ENCODE assay signal across 8 cellular contexts in genomic region chr1:172532700-172533510, GRCh38. TPM values are rescaled to one million over a fixed set of nuclear protein-coding genes. Genes with fewer than 3 reads are reported as not detected.
DNase-seq lines count a peak whose midpoint lies in the region; ATAC-seq and TF ChIP-seq lines count a peak whose summit lies in the region.

SUCO (plus strand) TSS chr1:172533150; CDS start chr1:172533436, 286 bp downstream.

- peak within 1 kb of the TSS; percentile 90 for H2AFZ ChIP-seq in ACC112 (ENCODE audit: low read length, unreplicated experiment)

- H3K79me2 ChIP-seq in ACC112 (ENCODE audit: control insufficient read depth, insufficient read depth, low read length, unreplicated experiment) = peaks cover 46% of the 10 kb centered on the region

- H3K4me1 ChIP-seq in ACC112 (ENCODE audit: control insufficient read depth, insufficient read depth, low read length, unreplicated experiment) = peaks cover 42% of the 10 kb centered on the region
- peaks cover 0 to 3% of the 10 kb centered on the region in 2 donors for H3K4me1 ChIP-seq in breast epithelium

- H3K27ac ChIP-seq in ACC112 (ENCODE audit: low read depth, low read length) (peak within 1 kb of the TSS; percentile 83), VCaP (peak within 1 kb of the TSS; percentile 92), breast epithelium (peak within 1 kb of the TSS; percentile 99), skin epidermis (peak within 1 kb of the TSS; percentile 90 to 99 (median 96))

- peak; percentile 76 for ATAC-seq in GM18870 (IDR thresholded peaks at IDR 0.05; ENCODE audit: unreplicated experiment)
- peak; percentile 87 for ATAC-seq in HG03135 (IDR thresholded peaks at IDR 0.05; ENCODE audit: unreplicated experiment)

- H3K9me3 ChIP-seq in breast epithelium (no peaks in the 10 kb centered on the region), iPS-18c (ENCODE audit: control insufficient read depth, insufficient read depth, low read length) (no peaks in the 10 kb centered on the region)

- TF ChIP-seq POLR2A in breast epithelium (IDR thresholded peaks at IDR 0.05) = peak; percentile 88

- TF ChIP-seq CTCF in VCaP (conservative IDR thresholded peaks at IDR 0.05) (no peak; the same call in 1 of the 2 replicates), breast epithelium (IDR thresholded peaks at IDR 0.05) (peak in 2 of 3 donors; percentile 23 to 24)

- H3K36me3 ChIP-seq in ACC112 (ENCODE audit: insufficient read depth, low read length) = no peaks in the 10 kb centered on the region
- no peaks in the 10 kb centered on the region for H3K36me3 ChIP-seq in breast epithelium

- intact Hi-C loops in breast epithelium (cut with DNase I; ENCODE audit: low total_unique reads) = no loop called here

- no peaks in the 10 kb centered on the region for H3K27me3 ChIP-seq in ACC112 (ENCODE audit: insufficient read depth, low read length)
- no peaks in the 10 kb centered on the region for H3K27me3 ChIP-seq in breast epithelium

- DNase-seq in NCI-H2196 treated with DMSO at 0.1 percent for 48 hours (lab: John Stamatoyannopoulos, UW; ENCODE audit: unreplicated experiment) (peak; percentile 97), breast epithelium (ENCODE audit: low spot score in 2 of 2) (peak; percentile 100)

- H3K4me3 ChIP-seq in ACC112 (ENCODE audit: low read depth, low read length) (peak within 1 kb of the TSS; percentile 96), breast epithelium (peak within 1 kb of the TSS; percentile 81 to 90 (median 82)), iPS-18c (ENCODE audit: insufficient read depth, low read depth, low read length) (peak within 1 kb of the TSS; percentile 85), skin epidermis (peak within 1 kb of the TSS; percentile 71 to 95 (median 82))

RNA-seq across cellular contexts. Expression of gene SUCO, which starts in this region (rescaled TPM):
- total RNA-seq in breast epithelium = 10 to 100 TPM; 29.6 to 70.8 (median 43.9) TPM

Comparison
In these comparisons a context has a peak if more than half of its experiments do, and no peak if none do; other contexts are left out.
1. Peak in every context shown above with its lines: DNase-seq, ATAC-seq, H3K4me3 ChIP-seq and H3K27ac ChIP-seq.